In genomic region chr2:42770288-42771131, GRCh38 we compare ENCODE assay signal across 7 cellular contexts. TPM values are rescaled to one million over a fixed set of nuclear protein-coding genes. Genes with fewer than 3 reads are reported as not detected.
DNase-seq lines count a peak whose midpoint lies in the region; ATAC-seq, FAIRE-seq and TF ChIP-seq lines count a peak whose summit lies in the region.

No MANE protein-coding gene starts in this region.

- CTCF ChIA-PET in H1 (lab: Charles Lee; ENCODE audit: partially characterized antibody), result interaction anchor here (0.7 to 4.1 kb wide), 28 partner anchors 10 to 341 kb away, joined by 3 to 35 read pairs (median 4); partner anchors contain the start of gene HAAO

- TF ChIP-seq POLR2A in H1 (IDR thresholded peaks at IDR 0.05; ENCODE audit: control extremely low read depth in 1 of 2, low read depth in 2 of 2, low read length in 2 of 2), result no peak

- H3K79me1 ChIP-seq in H1 (ENCODE audit: low read depth, low read length), result no peaks in the 10 kb centered on the region

- no peak overlapping the region for H2BK12ac ChIP-seq in H1 (ENCODE audit: low read depth, low read length)

- H3K56ac ChIP-seq in H1 (replicated peaks; ENCODE audit: insufficient read length, low read depth, low read length), result no peak overlapping the region

- no peak overlapping the region for H3K14ac ChIP-seq in H1 (ENCODE audit: insufficient read length)

- H3K27me3 ChIP-seq in OCI-LY3 (ENCODE audit: low read depth, low read length) (no peaks in the 10 kb centered on the region), H1 (replicated peaks in 1 of 4; ENCODE audit: control insufficient read depth in 3 of 4, extremely low read depth in 1 of 4, insufficient read depth in 3 of 4, low read length in 3 of 4) (no peaks in the 10 kb centered on the region)

- WGBS in H1 (ENCODE audit: extremely low coverage in 1 of 2, insufficient coverage in 1 of 2, insufficient read length in 1 of 2, insufficient replicate concordance in 2 of 2, low coverage in 1 of 2, low lambda C conversion rate in 2 of 2, missing lambda C conversion rate in 1 of 2), 2 experiments, result 72% methylated on average over 16 of the region's 19 CpGs; no CpG with 5 or more reads in 1 of the 2 experiments

- H3K4me3 Mint-ChIP-seq in naive thymus-derived CD8-positive, alpha-beta T cell, result no peak overlapping the region

- no peaks in the 10 kb centered on the region for H3K9me3 ChIP-seq in OCI-LY3 (ENCODE audit: insufficient read depth, low read length)
- H3K9me3 ChIP-seq in H1 (ENCODE audit: insufficient read depth in 2 of 2, low read depth in 1 of 2, low read length in 1 of 2), result no peaks in the 10 kb centered on the region

- H4K20me1 ChIP-seq in OCI-LY3 (ENCODE audit: insufficient read depth, low read length), result no peaks in the 10 kb centered on the region
- H4K20me1 ChIP-seq in H1 (replicated peaks in 1 of 2; ENCODE audit: control insufficient read depth in 1 of 2, insufficient read depth in 2 of 2, low read length in 2 of 2), result no peaks in the 10 kb centered on the region

- POLR2A ChIA-PET in H1 (lab: Charles Lee; ENCODE audit: partially characterized antibody), result interaction anchor here (1.3 to 2.1 kb wide), 2 partner anchors 10 to 41 kb away, joined by 3 to 6 read pairs; no protein-coding TSS in a partner anchor
- POLR2A ChIA-PET in naive thymus-derived CD8-positive, alpha-beta T cell (lab: Charles Lee), result no interaction called here

- no peak overlapping the region for H2AK5ac ChIP-seq in H1 (ENCODE audit: low read depth, low read length)

- H3K9ac ChIP-seq in OCI-LY3 (ENCODE audit: low read length), result no peak overlapping the region
- H3K9ac ChIP-seq in H1 (replicated peaks in 1 of 4; ENCODE audit: extremely low read depth in 1 of 4, low read depth in 3 of 4, low read length in 3 of 4), result no peak overlapping the region

- no peak overlapping the region for H2BK5ac ChIP-seq in H1 (ENCODE audit: low read depth, low read length)

- no peak overlapping the region for H2BK120ac ChIP-seq in H1 (replicated peaks; ENCODE audit: low read depth, low read length)

- H2BK15ac ChIP-seq in H1 (ENCODE audit: low read length), result no peak overlapping the region

- no peak overlapping the region for H3K4ac ChIP-seq in H1 (replicated peaks; ENCODE audit: insufficient read length, low read depth, low read length)

- H3K79me2 ChIP-seq in OCI-LY3 (ENCODE audit: low read length) (no peaks in the 10 kb centered on the region), H1 (ENCODE audit: control insufficient read depth in 1 of 2, insufficient read depth in 2 of 2, low read length in 2 of 2) (no peaks in the 10 kb centered on the region)

- FAIRE-seq in H1 (lab: Jason Lieb, UNC), result peak; percentile 82

- no peaks in the 10 kb centered on the region for H3K9me3 Mint-ChIP-seq in naive thymus-derived CD8-positive, alpha-beta T cell

- TF ChIP-seq CTCF in GM12873 (IDR thresholded peaks at IDR 0.05; ENCODE audit: insufficient read depth, low read depth, low read length, missing control alignments) (peak; percentile 55), OCI-LY3 (IDR thresholded peaks at IDR 0.05; ENCODE audit: low read depth, low read length) (peak; percentile 76), H1 (IDR thresholded peaks at IDR 0.05; ENCODE audit: control extremely low read depth in 1 of 3, insufficient read depth in 1 of 3, low read depth in 1 of 3, low read length in 3 of 3) (peak in 2 of 3 experiments; percentile 93 to 99; a peak in 3 of 4 replicates)

- H2AFZ ChIP-seq in OCI-LY3 (ENCODE audit: low read depth, low read length) (no peak overlapping the region), H1 (ENCODE audit: low read length) (0 out of 2 replicates have a peak overlapping the region, but pooled peaks have one; percentile 47)

- no peaks in the 10 kb centered on the region for H3K23me2 ChIP-seq in H1 (ENCODE audit: low read depth, low read length)

- TF ChIP-seq EP300 in H1 (IDR thresholded peaks at IDR 0.05; ENCODE audit: borderline replicate concordance in 1 of 2, low read depth in 2 of 2, low read length in 2 of 2), result no peak

- H4K5ac ChIP-seq in H1 (ENCODE audit: insufficient read length, low read depth, low read length), result no peak overlapping the region

- H3K23ac ChIP-seq in H1 (ENCODE audit: insufficient read length), result no peak overlapping the region

- H3K4me1 ChIP-seq in OCI-LY3 (ENCODE audit: low read length), result peaks cover 3% of the 10 kb centered on the region
- peaks cover 1 to 16% (median 6%) of the 10 kb centered on the region in 4 experiments; a peak in 4 of 7 replicates for H3K4me1 ChIP-seq in H1 (replicated peaks in 1 of 4; ENCODE audit: control insufficient read depth in 3 of 4, insufficient read depth in 4 of 4, low read length in 3 of 4)

- peak; percentile 78 to 84 for TF ChIP-seq RAD21 in H1 (IDR thresholded peaks at IDR 0.05 in 1 of 2, conservative IDR thresholded peaks at IDR 0.05 in 1 of 2; ENCODE audit: low read depth in 2 of 2, low read length in 2 of 2)

- H2BK20ac ChIP-seq in H1 (ENCODE audit: low read length), result no peak overlapping the region

- peak overlapping the region; percentile 76 for H4K8ac ChIP-seq in H1 (ENCODE audit: extremely low read depth, insufficient read depth, low read length)

- H3K36me3 ChIP-seq in OCI-LY3 (replicated peaks; ENCODE audit: low read depth, low read length) (no peaks in the 10 kb centered on the region), H1 (ENCODE audit: control insufficient read depth in 2 of 4, insufficient read depth in 4 of 4, low read length in 3 of 4) (no peaks in the 10 kb centered on the region)

- H4K91ac ChIP-seq in H1 (replicated peaks; ENCODE audit: insufficient read length, low read length), result no peak overlapping the region

- H3K4me2 ChIP-seq in OCI-LY3 (ENCODE audit: low read length) (peak overlapping the region; percentile 37), H1 (ENCODE audit: insufficient read depth in 1 of 2, low read depth in 2 of 2, low read length in 2 of 2) (no peak overlapping the region)

- DNase-seq in H1 (ENCODE audit: low read depth in 1 of 2, low spot score in 2 of 2), result peak; percentile 44 to 72
- no peak for DNase-seq in naive thymus-derived CD8-positive, alpha-beta T cell

- no peaks in the 10 kb centered on the region for H3K27me3 Mint-ChIP-seq in naive thymus-derived CD8-positive, alpha-beta T cell

- H3K18ac ChIP-seq in H1 (ENCODE audit: extremely low read depth, low read length), result no peak overlapping the region

- H3K36me3 Mint-ChIP-seq in naive thymus-derived CD8-positive, alpha-beta T cell, result peaks cover 0 to 2% (median 0%) of the 10 kb centered on the region in 3 donors

- H3K27ac Mint-ChIP-seq in naive thymus-derived CD8-positive, alpha-beta T cell, result peak overlapping the region in 1 of 10 donors; percentile 40

- H3K27ac ChIP-seq in OCI-LY3 (ENCODE audit: low read length) (no peak overlapping the region), H1 (ENCODE audit: low read depth, low read length) (no peak overlapping the region)

- ATAC-seq in HG02938 (IDR thresholded peaks at IDR 0.05; ENCODE audit: unreplicated experiment) (peak; percentile 67), HG03521 (IDR thresholded peaks at IDR 0.05; ENCODE audit: unreplicated experiment) (no peak), HG02840 (IDR thresholded peaks at IDR 0.05; ENCODE audit: low FRiP score, unreplicated experiment) (no peak)
- ATAC-seq in naive thymus-derived CD8-positive, alpha-beta T cell, result peak; percentile 46 to 47

- no peak overlapping the region for H3K4me3 ChIP-seq in OCI-LY3 (ENCODE audit: low read length)
- no peak overlapping the region for H3K4me3 ChIP-seq in H1 (ENCODE audit: extremely low read depth in 1 of 4, insufficient read depth in 2 of 4, low read depth in 3 of 4, low read length in 4 of 4)

- H3K4me1 Mint-ChIP-seq in naive thymus-derived CD8-positive, alpha-beta T cell, result peaks cover 10 to 15% (median 12%) of the 10 kb centered on the region in 4 donors

TF ChIP-seq in H1, 55 proteins besides CTCF, POLR2A, EP300 and RAD21:
- TF ChIP-seq CBX5 (IDR thresholded peaks at IDR 0.05; ENCODE audit: low read depth, low read length) (no peak), GABPA (IDR thresholded peaks at IDR 0.05; ENCODE audit: borderline replicate concordance, insufficient read depth, low read length) (no peak), HDAC2 (IDR thresholded peaks at IDR 0.05; ENCODE audit: borderline replicate concordance in 1 of 2, low read depth in 2 of 2, low read length in 2 of 2) (no peak), MAX (IDR thresholded peaks at IDR 0.05) (peak; percentile 82)

RNA-seq across cellular contexts. Expression of gene OXER1, which starts 6.6 kb away (rescaled TPM):
- total RNA-seq in H1 (2021; fragmentation: NEBNext Ultra II Directional; extraction: Animal tissue kit (Norgen Biotek cat#: 25700)), result 1.2 and 1.3 TPM in 2 replicates
- polyA plus RNA-seq in H1 (2011; rRNA removed), result 2.9 and 3.7 TPM in 2 replicates
- polyA plus RNA-seq in H1 (2011; cell fraction: cytosol; rRNA removed), result 1.8 TPM
- polyA plus RNA-seq in H1 (2011; cell fraction: nucleus; rRNA removed), result 6.2 TPM
- 1.3 to 2.9 TPM (median 2.4 TPM) in 4 replicates for polyA plus RNA-seq in H1 (2012, experiment 1 of 2)
- polyA plus RNA-seq in H1 (2012, experiment 2 of 2), result 0.71 TPM
- polyA plus RNA-seq in H1 (2013, experiment 1 of 2), result 0.65 TPM
- 0.46 TPM for polyA plus RNA-seq in H1 (2013, experiment 2 of 2)
- polyA minus RNA-seq in H1 (2011; rRNA and poly(A)+ RNA removed), result 1.0 and 1.8 TPM in 2 replicates
- polyA minus RNA-seq in H1 (2011; cell fraction: cytosol; rRNA and poly(A)+ RNA removed), result 0.81 TPM
- polyA minus RNA-seq in H1 (2011; cell fraction: nucleus; rRNA and poly(A)+ RNA removed), result 2.7 TPM
- under 1 TPM in 1 of 2 experiments, not detected in 1; 0.22 TPM for total RNA-seq in naive thymus-derived CD8-positive, alpha-beta T cell
- under 1 TPM in 2 of 3 donors, not detected in 1; 0.20 to 0.22 TPM for polyA plus RNA-seq in naive thymus-derived CD8-positive, alpha-beta T cell

RNA-seq across cellular contexts. Expression of gene HAAO, which starts 21.9 kb away (rescaled TPM):
- 2.5 and 3.2 TPM in 2 replicates for total RNA-seq in H1 (2021; fragmentation: NEBNext Ultra II Directional; extraction: Animal tissue kit (Norgen Biotek cat#: 25700))
- 7.0 and 9.5 TPM in 2 replicates for polyA plus RNA-seq in H1 (2011; rRNA removed)
- 5.4 TPM for polyA plus RNA-seq in H1 (2011; cell fraction: cytosol; rRNA removed)
- polyA plus RNA-seq in H1 (2011; cell fraction: nucleus; rRNA removed), result 12.8 TPM
- polyA plus RNA-seq in H1 (2012, experiment 1 of 2), result 2.2 to 6.4 TPM (median 4.5 TPM) in 4 replicates
- polyA plus RNA-seq in H1 (2012, experiment 2 of 2), result 2.6 TPM
- polyA plus RNA-seq in H1 (2013, experiment 1 of 2), result 1.8 TPM
- polyA plus RNA-seq in H1 (2013, experiment 2 of 2), result 1.7 TPM
- 3.3 and 5.6 TPM in 2 replicates for polyA minus RNA-seq in H1 (2011; rRNA and poly(A)+ RNA removed)
- polyA minus RNA-seq in H1 (2011; cell fraction: cytosol; rRNA and poly(A)+ RNA removed), result 1.4 TPM
- polyA minus RNA-seq in H1 (2011; cell fraction: nucleus; rRNA and poly(A)+ RNA removed), result 5.7 TPM
- total RNA-seq in naive thymus-derived CD8-positive, alpha-beta T cell, result under 1 TPM; 0.31 to 0.80 TPM
- polyA plus RNA-seq in naive thymus-derived CD8-positive, alpha-beta T cell, result under 1 TPM; 0.25 to 0.80 (median 0.47) TPM

Comparison
In these comparisons a context has a peak if more than half of its experiments do, and no peak if none do; other contexts are left out.
1. ATAC-seq: peak in HG02938 (single experiment) and naive thymus-derived CD8-positive, alpha-beta T cell (2 of 2); none in HG03521 (single experiment) and HG02840 (single experiment).
2. DNase-seq: peak in H1 (2 of 2); none in naive thymus-derived CD8-positive, alpha-beta T cell (0 of 10).
3. Peak in every context shown above with its lines, with median percentiles within 50 percentile points of each other: CTCF ChIP-seq.